ENCODE assay signal across 24 cellular contexts in the genomic region with DNA sequence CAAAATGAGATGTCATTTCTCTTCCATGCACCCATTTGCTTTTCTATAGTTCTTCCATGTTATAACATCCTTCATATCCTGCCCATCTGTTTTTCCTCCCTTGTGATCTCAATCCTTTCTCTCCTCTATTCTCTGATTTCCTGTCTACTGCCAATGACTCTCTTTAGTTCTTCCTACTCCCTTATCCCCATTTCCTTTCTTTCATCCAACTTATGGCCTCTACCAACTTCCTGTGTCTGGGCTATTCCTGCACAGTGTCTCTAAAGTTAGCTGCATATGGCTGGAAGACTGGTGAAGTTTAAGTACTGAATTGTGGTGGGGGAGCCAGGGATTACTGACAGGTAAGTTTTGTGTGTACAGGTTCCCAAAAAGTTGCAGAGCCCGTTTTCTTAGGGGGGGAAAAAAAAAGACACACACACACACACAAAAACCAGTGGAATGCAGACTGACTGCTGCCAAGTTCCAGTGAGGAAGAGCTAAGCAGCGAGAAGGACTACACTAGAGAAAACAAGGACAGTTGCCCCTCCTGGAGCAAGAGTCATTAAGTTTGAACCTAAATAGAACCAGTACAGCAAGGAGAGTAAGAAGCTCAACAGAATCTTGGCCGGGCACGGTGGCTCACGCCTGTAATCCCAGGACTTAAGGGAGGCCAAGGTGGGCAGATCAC.
"Had no signal": no experiment of that assay in that cellular context is flagged by ENCODE, and none has a peak within 500 bp of the region (broad histone marks: within the 10 kb centered on the region; RNA-seq: fewer than 3 reads in every experiment).

No MANE protein-coding gene starts in this region.

- H3K4me1 ChIP-seq: left lung, pancreas, psoas muscle, tibial nerve, vagina had no signal

- H3K27ac ChIP-seq: hepatocyte, left lung, neutrophil, pancreas, psoas muscle, tibial nerve, vagina had no signal

- H2AFZ ChIP-seq: hepatocyte had no signal

- H3K27ac Mint-ChIP-seq: activated CD8-positive, alpha-beta T cell treated with anti-CD3 and anti-CD28 coated beads, Interleukin-2, amount 10 ng/mL, durations not matched to agents 7 days and 5 days; activated naive CD4-positive, alpha-beta T cell treated with anti-CD3 and anti-CD28 coated beads for 36 hours; natural killer cell treated with Interleukin-12 subunit alpha and Interleukin-12 subunit beta and Interleukin-15 and Interleukin-18, amount 100 ng/mL, for 72 hours had no signal

- H3K9me3 ChIP-seq: left lung, neutrophil, pancreas, psoas muscle, tibial nerve, vagina had no signal

- H3K27me3 Mint-ChIP-seq: natural killer cell treated with Interleukin-12 subunit alpha and Interleukin-12 subunit beta and Interleukin-15 and Interleukin-18, amount 100 ng/mL, for 72 hours had no signal

- H3K4me3 ChIP-seq: hepatocyte, left lung, pancreas, psoas muscle, tibial nerve, vagina had no signal

- H3K79me2 ChIP-seq: hepatocyte had no signal

- H3K4me2 ChIP-seq: hepatocyte had no signal

- DNase-seq: activated CD4-positive, alpha-beta T cell treated with anti-CD3 and anti-CD28 coated beads, Interleukin-2, amount 50 U/mL, for 1 hour; activated CD8-positive, alpha-beta T cell treated with anti-CD3 and anti-CD28 coated beads, Interleukin-2, amount 10 ng/mL, durations not matched to agents 7 days and 5 days; activated effector memory CD4-positive, alpha-beta T cell treated with Interleukin-2 at 50 U/mL for 16 hours; activated naive CD4-positive, alpha-beta T cell treated with anti-CD3 and anti-CD28 coated beads for 36 hours; activated T-cell treated with anti-CD3 and anti-CD28 coated beads, Interleukin-2, amount 50 U/mL, for 1 hour; amygdala; cerebellar nuclear complex; effector CD4-positive, alpha-beta T cell; glutamatergic neuron; immature natural killer cell; kidney glomerular epithelial cell; left lung; mammary epithelial cell; midbrain; pancreas; psoas muscle; right cardiac atrium; stimulated activated CD4-positive, alpha-beta T cell treated with anti-CD3 and anti-CD28 coated beads, Interleukin-4, amount 100 ng/mL, for 24 hours; stimulated activated naive CD8-positive, alpha-beta T cell treated with anti-CD3 and anti-CD28 coated beads, Interleukin-15, Interleukin-2, amounts not matched to agents 100 U/mL and 50 U/mL, for 24 hours had no signal

- H3K9me3 Mint-ChIP-seq: activated naive CD4-positive, alpha-beta T cell treated with anti-CD3 and anti-CD28 coated beads for 36 hours; immature natural killer cell; natural killer cell treated with Interleukin-12 subunit alpha and Interleukin-12 subunit beta and Interleukin-15 and Interleukin-18, amount 100 ng/mL, for 72 hours had no signal

- H3K27me3 ChIP-seq: hepatocyte, left lung, neutrophil, pancreas, tibial nerve, vagina had no signal

- H3K4me3 Mint-ChIP-seq: activated CD8-positive, alpha-beta T cell treated with anti-CD3 and anti-CD28 coated beads, Interleukin-2, amount 10 ng/mL, durations not matched to agents 7 days and 5 days; activated naive CD4-positive, alpha-beta T cell treated with anti-CD3 and anti-CD28 coated beads for 36 hours; immature natural killer cell; natural killer cell treated with Interleukin-12 subunit alpha and Interleukin-12 subunit beta and Interleukin-15 and Interleukin-18, amount 100 ng/mL, for 72 hours had no signal
